Comparison of ENCODE assay signal across 8 cellular contexts in the genomic region with DNA sequence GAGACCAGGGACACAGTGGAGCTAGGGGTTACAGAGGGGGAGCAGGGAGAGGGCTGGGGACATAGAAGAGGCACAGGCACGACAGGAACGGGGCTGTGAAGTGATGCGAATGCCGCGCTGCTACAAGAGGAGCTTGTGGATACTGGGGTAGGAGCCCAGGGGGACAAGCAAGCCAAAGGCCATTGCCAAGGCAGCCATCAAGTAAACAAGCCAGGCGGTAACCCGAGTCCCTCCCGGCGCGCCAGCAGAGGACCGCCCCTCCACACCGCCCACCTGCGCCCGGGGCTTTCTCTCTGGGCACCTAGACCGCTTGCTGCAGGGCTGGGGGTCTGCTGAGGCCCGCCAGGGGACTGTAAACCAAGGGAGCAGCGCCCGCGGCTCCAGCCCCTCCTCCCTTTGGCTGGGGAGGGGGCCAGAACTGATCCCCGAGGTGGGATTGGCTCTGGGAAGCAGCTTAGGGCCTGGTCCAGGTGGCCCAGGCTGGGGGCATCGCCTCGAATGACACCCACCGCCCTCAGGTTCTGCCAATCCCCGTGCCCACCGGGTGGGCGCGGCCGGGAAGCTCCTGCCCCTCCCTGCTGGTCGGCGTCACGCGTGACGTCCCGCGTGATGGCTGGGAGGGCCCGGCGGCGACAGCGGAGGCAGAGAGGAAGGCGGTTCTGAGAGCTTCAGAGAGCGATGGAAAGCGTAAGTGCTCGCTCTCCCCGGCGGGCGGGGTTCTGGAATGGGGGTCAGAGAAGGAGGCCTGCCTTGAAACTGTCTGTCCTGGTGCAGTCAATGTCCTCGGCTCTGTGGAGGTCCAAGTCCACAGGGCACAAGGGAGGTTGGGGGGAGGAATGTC. TPM values are rescaled to one million over a fixed set of nuclear protein-coding genes. Genes with fewer than 3 reads are reported as not detected.
A peak's percentile ranks its signal among the peaks of the same experiment; 100 is the strongest.
DNase-seq lines count a peak whose midpoint lies in the region; ATAC-seq and TF ChIP-seq lines count a peak whose summit lies in the region.

No MANE protein-coding gene starts in this region.

- H3K27ac ChIP-seq in A673 (ENCODE audit: low read depth, low read length, poor library complexity, severe bottlenecking), result peak overlapping the region; percentile 68
- peak overlapping the region; percentile 81 to 90 (median 90) for H3K27ac ChIP-seq in right lobe of liver

- TF ChIP-seq POLR2A in right lobe of liver (IDR thresholded peaks at IDR 0.05), result peak; percentile 45

- peak overlapping the region; percentile 88 for H3K27ac Mint-ChIP-seq in activated CD4-positive, alpha-beta memory T cell treated with anti-CD3 and anti-CD28 coated beads for 36 hours

- H3K27me3 Mint-ChIP-seq in activated CD4-positive, alpha-beta memory T cell treated with anti-CD3 and anti-CD28 coated beads for 36 hours, result no peaks in the 10 kb centered on the region

- peak overlapping the region; percentile 56 for H3K4me3 ChIP-seq in A673 (ENCODE audit: low read depth, low read length, poor library complexity, severe bottlenecking)
- peak overlapping the region; percentile 58 to 78 (median 66) for H3K4me3 ChIP-seq in right lobe of liver

- BruUV-seq in A673 (replicated peaks; lab: Mats Ljungman, UMichigan), result no TSS peak

- H3K9me3 Mint-ChIP-seq in activated CD4-positive, alpha-beta memory T cell treated with anti-CD3 and anti-CD28 coated beads for 36 hours, result no peaks in the 10 kb centered on the region

- TF ChIP-seq CTCF in A673 (conservative IDR thresholded peaks at IDR 0.05; ENCODE audit: low read depth, low read length), result no peak
- no peak for TF ChIP-seq CTCF in right lobe of liver (IDR thresholded peaks at IDR 0.05)

- under 1% methylated on average over 22 of the region's 47 CpGs for WGBS in right lobe of liver (ENCODE audit: insufficient coverage, low coverage, low lambda C conversion rate, missing lambda C conversion rate)

- H3K4me1 Mint-ChIP-seq in activated CD4-positive, alpha-beta memory T cell treated with anti-CD3 and anti-CD28 coated beads for 36 hours (ENCODE audit: low read depth), result peaks cover 17% of the 10 kb centered on the region

- no peaks in the 10 kb centered on the region for H3K36me3 ChIP-seq in A673 (ENCODE audit: insufficient read depth, low read length, poor library complexity, severe bottlenecking)
- peaks cover 0 to under 1% (median 0%) of the 10 kb centered on the region in 4 donors for H3K36me3 ChIP-seq in right lobe of liver

- CTCF ChIA-PET in A673 (lab: Charles Lee), result interaction anchor here (1.0 to 1.2 kb wide), 3 partner anchors 9 to 18 kb away, joined by 4 to 14 read pairs (median 11); no protein-coding TSS in a partner anchor
- CTCF ChIA-PET in activated CD4-positive, alpha-beta memory T cell treated with anti-CD3 and anti-CD28 coated beads for 36 hours (lab: Charles Lee), result interaction anchor here (0.7 to 28.4 kb wide), 9 partner anchors 10 to 130 kb away, joined by 3 to 559 read pairs (median 25); a partner anchor contains a TSS

- intact Hi-C loops in A673 (cut with micrococcal nuclease; ENCODE audit: unreplicated experiment), result no loop called here
- intact Hi-C loops in activated CD4-positive, alpha-beta memory T cell treated with anti-CD3 and anti-CD28 coated beads for 36 hours (cut with micrococcal nuclease), result loop anchor here (1.0 to 5.0 kb wide), 5 partner anchors 10 to 120 kb away; a partner anchor contains a TSS
- intact Hi-C loops in right lobe of liver (cut with DNase I), result no loop called here

- H3K36me3 Mint-ChIP-seq in activated CD4-positive, alpha-beta memory T cell treated with anti-CD3 and anti-CD28 coated beads for 36 hours, result peaks cover 6% of the 10 kb centered on the region

- H3K9me3 ChIP-seq in A673 (ENCODE audit: low read depth, low read length, poor library complexity, severe bottlenecking) (no peaks in the 10 kb centered on the region), right lobe of liver (no peaks in the 10 kb centered on the region)

- peak; percentile 44 for ATAC-seq in GM21381 (IDR thresholded peaks at IDR 0.05; ENCODE audit: unreplicated experiment)
- peak; percentile 46 to 64 (median 52) for ATAC-seq in right lobe of liver
- no peak for ATAC-seq in GM18517 (IDR thresholded peaks at IDR 0.05; ENCODE audit: unreplicated experiment)

- POLR2A ChIA-PET in A673 (lab: Charles Lee; ENCODE audit: low non-redundant PET), result interaction anchor here (0.6 to 0.7 kb wide), 2 partner anchors 11 to 88 kb away, joined by 3 to 9 read pairs; no protein-coding TSS in a partner anchor
- POLR2A ChIA-PET in activated CD4-positive, alpha-beta memory T cell treated with anti-CD3 and anti-CD28 coated beads for 36 hours (lab: Charles Lee), result interaction anchor here (0.9 to 3.0 kb wide), 9 partner anchors 10 to 45 kb away, joined by 3 to 14 read pairs (median 5); a partner anchor contains a TSS

- peak overlapping the region; percentile 79 for H3K4me3 Mint-ChIP-seq in activated CD4-positive, alpha-beta memory T cell treated with anti-CD3 and anti-CD28 coated beads for 36 hours

- H3K4me1 ChIP-seq in A673 (ENCODE audit: insufficient read depth, low read length, poor library complexity, severe bottlenecking), result peaks cover 11% of the 10 kb centered on the region
- peaks cover 0 to 12% (median 0%) of the 10 kb centered on the region in 4 donors for H3K4me1 ChIP-seq in right lobe of liver

- DNase-seq in A673 (ENCODE audit: low spot score), result peak; percentile 77
- DNase-seq in NCI-H2227 (lab: John Stamatoyannopoulos, UW; ENCODE audit: unreplicated experiment), result peak; percentile 77
- DNase-seq in activated CD4-positive, alpha-beta memory T cell treated with anti-CD3 and anti-CD28 coated beads for 36 hours, result peak; percentile 86
- peak; percentile 80 for DNase-seq in dermis blood vessel endothelial cell
- peak; percentile 71 to 84 (median 82) for DNase-seq in right lobe of liver
- peak; percentile 70 for DNase-seq in stimulated activated CD4-positive, alpha-beta T cell treated with anti-CD3 and anti-CD28 coated beads, Interleukin-2, amount 100 ng/mL, for 4 hours (ENCODE audit: low read depth)

- H3K27me3 ChIP-seq in A673 (replicated peaks; ENCODE audit: insufficient read depth, low read depth, low read length, poor library complexity) (no peaks in the 10 kb centered on the region), right lobe of liver (no peaks in the 10 kb centered on the region)

RNA-seq across cellular contexts. Expression of a gene that starts 1.0 kb away (rescaled TPM):
- total RNA-seq in A673 (2021), result 15.5 and 16.9 TPM in 2 replicates
- total RNA-seq in activated CD4-positive, alpha-beta memory T cell treated with anti-CD3 and anti-CD28 coated beads for 36 hours, result 10 to 100 TPM; 40.4 to 41.9 TPM
- 64.4 and 68.9 TPM in 2 replicates for total RNA-seq in dermis blood vessel endothelial cell
- 10 to 100 TPM in 2 of 6 experiments, 1 to 10 TPM in 4; 4.0 to 17.0 (median 7.6) TPM for total RNA-seq in right lobe of liver

RNA-seq across cellular contexts. Expression of a gene that starts 1.1 kb away (rescaled TPM):
- 0.26 and 0.30 TPM in 2 replicates for total RNA-seq in A673 (2021)
- total RNA-seq in activated CD4-positive, alpha-beta memory T cell treated with anti-CD3 and anti-CD28 coated beads for 36 hours, result under 1 TPM; 0.31 to 0.93 TPM
- total RNA-seq in dermis blood vessel endothelial cell, result 0.34 and 0.88 TPM in 2 replicates
- under 1 TPM in 5 of 6 experiments, not detected in 1; 0.15 to 0.50 (median 0.20) TPM for total RNA-seq in right lobe of liver

RNA-seq across cellular contexts. Expression of a gene that starts 29.8 kb away (rescaled TPM):
- total RNA-seq in A673 (2021) (12.5 and 19.2 TPM in 2 replicates), dermis blood vessel endothelial cell (0.17 and 0.51 TPM in 2 replicates), right lobe of liver (1 to 10 TPM in 1 of 6 experiments, under 1 TPM in 5; 0.22 to 1.1 (median 0.57) TPM)
- 1 to 10 TPM in 1 of 2 experiments, under 1 TPM in 1; 0.58 to 1.3 TPM for total RNA-seq in activated CD4-positive, alpha-beta memory T cell treated with anti-CD3 and anti-CD28 coated beads for 36 hours

RNA-seq across cellular contexts. Expression of a gene that starts 32.4 kb away (rescaled TPM):
- total RNA-seq in A673 (2021) (49.1 and 59.9 TPM in 2 replicates), dermis blood vessel endothelial cell (43.6 and 57.8 TPM in 2 replicates), right lobe of liver (10 to 100 TPM in 3 of 6 experiments, 1 to 10 TPM in 3; 5.6 to 17.5 (median 11.0) TPM)
- 10 to 100 TPM; 12.0 to 12.5 TPM for total RNA-seq in activated CD4-positive, alpha-beta memory T cell treated with anti-CD3 and anti-CD28 coated beads for 36 hours

RNA-seq across cellular contexts. Expression of a gene that starts 44.7 kb away (rescaled TPM):
- total RNA-seq in A673 (2021) (29.5 and 30.8 TPM in 2 replicates), dermis blood vessel endothelial cell (7.7 and 8.8 TPM in 2 replicates), right lobe of liver (1 to 10 TPM; 2.9 to 8.4 (median 4.6) TPM)
- total RNA-seq in activated CD4-positive, alpha-beta memory T cell treated with anti-CD3 and anti-CD28 coated beads for 36 hours, result 10 to 100 TPM; 12.8 to 14.0 TPM
